In the genomic region with DNA sequence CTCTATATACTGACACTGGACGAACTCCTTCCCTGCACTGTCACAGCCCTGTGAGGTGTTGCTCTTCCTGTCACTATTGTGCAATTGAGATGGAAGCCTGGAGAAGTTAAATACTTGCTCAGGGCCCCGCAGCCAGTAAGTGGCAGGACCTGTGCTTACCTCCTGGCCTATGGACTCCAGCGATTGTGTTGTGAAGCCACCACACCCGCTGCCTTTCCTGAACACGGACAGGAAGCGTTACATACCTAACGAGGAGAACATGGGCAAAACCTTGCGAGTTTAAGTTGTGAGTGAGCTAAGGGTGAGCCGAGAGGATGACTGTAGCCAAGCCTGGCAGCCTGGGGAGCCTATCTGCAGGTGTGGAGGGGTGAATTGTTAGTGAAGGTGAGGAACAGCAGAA, we compare ENCODE assay signal across 1 cellular context.
TF ChIP-seq lines count a peak whose summit lies in the region.

No MANE protein-coding gene starts in this region.

TF ChIP-seq in GM23338, 12 proteins besides CTCF, POLR2A, EP300 and RAD21 (continued from another document):
- TF ChIP-seq, protein P1, sequence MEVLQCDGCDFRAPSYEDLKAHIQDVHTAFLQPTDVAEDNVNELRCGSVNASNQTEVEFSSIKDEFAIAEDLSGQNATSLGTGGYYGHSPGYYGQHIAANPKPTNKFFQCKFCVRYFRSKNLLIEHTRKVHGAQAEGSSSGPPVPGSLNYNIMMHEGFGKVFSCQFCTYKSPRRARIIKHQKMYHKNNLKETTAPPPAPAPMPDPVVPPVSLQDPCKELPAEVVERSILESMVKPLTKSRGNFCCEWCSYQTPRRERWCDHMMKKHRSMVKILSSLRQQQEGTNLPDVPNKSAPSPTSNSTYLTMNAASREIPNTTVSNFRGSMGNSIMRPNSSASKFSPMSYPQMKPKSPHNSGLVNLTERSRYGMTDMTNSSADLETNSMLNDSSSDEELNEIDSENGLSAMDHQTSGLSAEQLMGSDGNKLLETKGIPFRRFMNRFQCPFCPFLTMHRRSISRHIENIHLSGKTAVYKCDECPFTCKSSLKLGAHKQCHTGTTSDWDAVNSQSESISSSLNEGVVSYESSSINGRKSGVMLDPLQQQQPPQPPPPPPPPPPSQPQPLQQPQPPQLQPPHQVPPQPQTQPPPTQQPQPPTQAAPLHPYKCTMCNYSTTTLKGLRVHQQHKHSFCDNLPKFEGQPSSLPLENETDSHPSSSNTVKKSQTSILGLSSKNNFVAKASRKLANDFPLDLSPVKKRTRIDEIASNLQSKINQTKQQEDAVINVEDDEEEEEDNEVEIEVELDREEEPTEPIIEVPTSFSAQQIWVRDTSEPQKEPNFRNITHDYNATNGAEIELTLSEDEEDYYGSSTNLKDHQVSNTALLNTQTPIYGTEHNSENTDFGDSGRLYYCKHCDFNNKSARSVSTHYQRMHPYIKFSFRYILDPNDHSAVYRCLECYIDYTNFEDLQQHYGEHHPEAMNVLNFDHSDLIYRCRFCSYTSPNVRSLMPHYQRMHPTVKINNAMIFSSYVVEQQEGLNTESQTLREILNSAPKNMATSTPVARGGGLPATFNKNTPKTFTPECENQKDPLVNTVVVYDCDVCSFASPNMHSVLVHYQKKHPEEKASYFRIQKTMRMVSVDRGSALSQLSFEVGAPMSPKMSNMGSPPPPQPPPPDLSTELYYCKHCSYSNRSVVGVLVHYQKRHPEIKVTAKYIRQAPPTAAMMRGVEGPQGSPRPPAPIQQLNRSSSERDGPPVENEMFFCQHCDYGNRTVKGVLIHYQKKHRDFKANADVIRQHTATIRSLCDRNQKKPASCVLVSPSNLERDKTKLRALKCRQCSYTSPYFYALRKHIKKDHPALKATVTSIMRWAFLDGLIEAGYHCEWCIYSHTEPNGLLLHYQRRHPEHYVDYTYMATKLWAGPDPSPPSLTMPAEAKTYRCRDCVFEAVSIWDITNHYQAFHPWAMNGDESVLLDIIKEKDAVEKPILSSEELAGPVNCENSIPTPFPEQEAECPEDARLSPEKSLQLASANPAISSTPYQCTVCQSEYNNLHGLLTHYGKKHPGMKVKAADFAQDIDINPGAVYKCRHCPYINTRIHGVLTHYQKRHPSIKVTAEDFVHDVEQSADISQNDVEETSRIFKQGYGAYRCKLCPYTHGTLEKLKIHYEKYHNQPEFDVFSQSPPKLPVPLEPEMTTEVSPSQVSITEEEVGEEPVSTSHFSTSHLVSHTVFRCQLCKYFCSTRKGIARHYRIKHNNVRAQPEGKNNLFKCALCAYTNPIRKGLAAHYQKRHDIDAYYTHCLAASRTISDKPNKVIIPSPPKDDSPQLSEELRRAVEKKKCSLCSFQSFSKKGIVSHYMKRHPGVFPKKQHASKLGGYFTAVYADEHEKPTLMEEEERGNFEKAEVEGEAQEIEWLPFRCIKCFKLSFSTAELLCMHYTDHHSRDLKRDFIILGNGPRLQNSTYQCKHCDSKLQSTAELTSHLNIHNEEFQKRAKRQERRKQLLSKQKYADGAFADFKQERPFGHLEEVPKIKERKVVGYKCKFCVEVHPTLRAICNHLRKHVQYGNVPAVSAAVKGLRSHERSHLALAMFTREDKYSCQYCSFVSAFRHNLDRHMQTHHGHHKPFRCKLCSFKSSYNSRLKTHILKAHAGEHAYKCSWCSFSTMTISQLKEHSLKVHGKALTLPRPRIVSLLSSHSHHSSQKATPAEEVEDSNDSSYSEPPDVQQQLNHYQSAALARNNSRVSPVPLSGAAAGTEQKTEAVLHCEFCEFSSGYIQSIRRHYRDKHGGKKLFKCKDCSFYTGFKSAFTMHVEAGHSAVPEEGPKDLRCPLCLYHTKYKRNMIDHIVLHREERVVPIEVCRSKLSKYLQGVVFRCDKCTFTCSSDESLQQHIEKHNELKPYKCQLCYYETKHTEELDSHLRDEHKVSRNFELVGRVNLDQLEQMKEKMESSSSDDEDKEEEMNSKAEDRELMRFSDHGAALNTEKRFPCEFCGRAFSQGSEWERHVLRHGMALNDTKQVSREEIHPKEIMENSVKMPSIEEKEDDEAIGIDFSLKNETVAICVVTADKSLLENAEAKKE (CRISPR knock-in tag; IDR thresholded peaks at IDR 0.05) = no peak
- TF ChIP-seq CREB1 (CRISPR knock-in tag; IDR thresholded peaks at IDR 0.05; ENCODE audit: low read depth) (no peak), EZH2phosphoT487 (IDR thresholded peaks at IDR 0.05; ENCODE audit: unreplicated experiment) (no peak), ZNF114 (CRISPR knock-in tag; IDR thresholded peaks at IDR 0.05) (no peak), STAT1 (IDR thresholded peaks at IDR 0.05; ENCODE audit: unreplicated experiment) (no peak), ZNF331 (CRISPR knock-in tag; IDR thresholded peaks at IDR 0.05; ENCODE audit: low read depth) (no peak), NANOG (IDR thresholded peaks at IDR 0.05; ENCODE audit: borderline replicate concordance) (no peak), POLR2AphosphoS5 (IDR thresholded peaks at IDR 0.05; ENCODE audit: low read depth) (no peak), JUNB (IDR thresholded peaks at IDR 0.05; ENCODE audit: unreplicated experiment) (no peak)
